8 cellular contexts compared by ENCODE assay signal in the genomic region with DNA sequence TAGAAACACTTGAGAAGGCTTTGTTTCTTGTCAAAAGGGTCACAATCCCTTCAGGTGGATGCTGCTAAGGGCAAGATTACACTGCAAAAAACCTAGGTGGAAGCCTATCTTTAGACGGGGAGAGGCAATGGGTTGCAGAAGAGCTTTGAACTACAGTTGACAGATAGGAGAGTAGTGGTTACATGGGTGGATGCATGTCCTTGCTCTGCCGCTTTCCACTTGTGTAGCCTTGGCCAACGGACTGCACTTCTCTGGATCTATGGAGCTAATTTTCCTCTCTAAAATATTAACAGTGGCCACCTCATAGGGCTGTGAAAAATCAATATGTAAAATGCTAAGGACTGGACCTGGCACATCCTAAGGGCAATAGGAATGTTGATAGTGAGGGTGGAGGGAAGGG. TPM values are rescaled to one million over a fixed set of nuclear protein-coding genes. Genes with fewer than 3 reads are reported as not detected.
DNase-seq lines count a peak whose midpoint lies in the region; ATAC-seq and TF ChIP-seq lines count a peak whose summit lies in the region.

No MANE protein-coding gene starts in this region.

- H3K27ac Mint-ChIP-seq in activated CD8-positive, alpha-beta memory T cell treated with anti-CD3 and anti-CD28 coated beads, Interleukin-2, amount 10 ng/mL, durations not matched to agents 7 days and 5 days: peak overlapping the region; percentile 97
- H3K27ac Mint-ChIP-seq in activated naive CD8-positive, alpha-beta T cell treated with anti-CD3 and anti-CD28 coated beads for 36 hours: peak overlapping the region; percentile 99

- H3K4me3 ChIP-seq in left lung: peak overlapping the region; percentile 84 to 94
- H3K4me3 ChIP-seq in thymus (ENCODE audit: low read length): peak overlapping the region; percentile 90

- H3K36me3 Mint-ChIP-seq in activated CD8-positive, alpha-beta memory T cell treated with anti-CD3 and anti-CD28 coated beads, Interleukin-2, amount 10 ng/mL, durations not matched to agents 7 days and 5 days: no peaks in the 10 kb centered on the region
- H3K36me3 Mint-ChIP-seq in activated naive CD8-positive, alpha-beta T cell treated with anti-CD3 and anti-CD28 coated beads for 36 hours: peaks cover 17% of the 10 kb centered on the region

- WGBS in thymus: 81% methylated on average over 3 of the region's 3 CpGs

- no peak overlapping the region for H3K27ac ChIP-seq in left lung
- no peak overlapping the region for H3K27ac ChIP-seq in thymus (ENCODE audit: low read depth)

- H3K4me1 ChIP-seq in left lung (peaks cover 13 to 61% of the 10 kb centered on the region in 2 donors), thymus (ENCODE audit: control insufficient read depth, insufficient read depth, low read length) (peaks cover 10% of the 10 kb centered on the region)

- intact Hi-C loops in left lung (cut with DNase I): no loop called here

- DNase-seq in activated CD8-positive, alpha-beta memory T cell treated with anti-CD3 and anti-CD28 coated beads, Interleukin-2, amount 10 ng/mL, durations not matched to agents 7 days and 5 days: no peak
- DNase-seq in activated CD8-positive, alpha-beta memory T cell treated with anti-CD3 and anti-CD28 coated beads, Interleukin-2, amount 50 U/mL, for 4 hours: no peak
- DNase-seq in activated naive CD8-positive, alpha-beta T cell treated with anti-CD3 and anti-CD28 coated beads for 36 hours: no peak
- DNase-seq in left lung (no peak), GM10248 (ENCODE audit: extremely low spot score) (no peak), NCI-H446 treated with DMSO at 0.1 percent for 48 hours (lab: John Stamatoyannopoulos, UW) (no peak), NCI-H187 treated with DMSO at 0.1 percent for 48 hours (lab: John Stamatoyannopoulos, UW) (no peak)

- CTCF ChIA-PET in activated CD8-positive, alpha-beta memory T cell treated with anti-CD3 and anti-CD28 coated beads, Interleukin-2, amount 10 ng/mL, durations not matched to agents 7 days and 5 days (lab: Charles Lee): interaction anchor here (1.2 to 1.3 kb wide), 3 partner anchors 10 to 194 kb away, joined by 3 read pairs; no protein-coding TSS in a partner anchor
- CTCF ChIA-PET in GM10248 (lab: Yijun Ruan, JAX): no interaction called here

- H3K27me3 ChIP-seq in left lung (no peaks in the 10 kb centered on the region), thymus (ENCODE audit: control insufficient read depth, insufficient read depth) (no peaks in the 10 kb centered on the region)

- POLR2A ChIA-PET in GM10248 (lab: Yijun Ruan, JAX): no interaction called here

- H3K36me3 ChIP-seq in left lung (peaks cover 0 to 5% of the 10 kb centered on the region in 2 donors), thymus (ENCODE audit: control insufficient read depth, insufficient read depth) (peaks cover 13% of the 10 kb centered on the region)

- H3K4me3 Mint-ChIP-seq in activated CD8-positive, alpha-beta memory T cell treated with anti-CD3 and anti-CD28 coated beads, Interleukin-2, amount 10 ng/mL, durations not matched to agents 7 days and 5 days: peak overlapping the region; percentile 97
- peak overlapping the region; percentile 98 for H3K4me3 Mint-ChIP-seq in activated naive CD8-positive, alpha-beta T cell treated with anti-CD3 and anti-CD28 coated beads for 36 hours

- H3K9me3 Mint-ChIP-seq in activated CD8-positive, alpha-beta memory T cell treated with anti-CD3 and anti-CD28 coated beads, Interleukin-2, amount 10 ng/mL, durations not matched to agents 7 days and 5 days (ENCODE audit: low read depth): no peaks in the 10 kb centered on the region
- H3K9me3 Mint-ChIP-seq in activated naive CD8-positive, alpha-beta T cell treated with anti-CD3 and anti-CD28 coated beads for 36 hours: no peaks in the 10 kb centered on the region

- H3K4me1 Mint-ChIP-seq in activated CD8-positive, alpha-beta memory T cell treated with anti-CD3 and anti-CD28 coated beads, Interleukin-2, amount 10 ng/mL, durations not matched to agents 7 days and 5 days: peaks cover 37% of the 10 kb centered on the region
- peaks cover 43% of the 10 kb centered on the region for H3K4me1 Mint-ChIP-seq in activated naive CD8-positive, alpha-beta T cell treated with anti-CD3 and anti-CD28 coated beads for 36 hours

- no peaks in the 10 kb centered on the region for H3K27me3 Mint-ChIP-seq in activated CD8-positive, alpha-beta memory T cell treated with anti-CD3 and anti-CD28 coated beads, Interleukin-2, amount 10 ng/mL, durations not matched to agents 7 days and 5 days
- no peaks in the 10 kb centered on the region for H3K27me3 Mint-ChIP-seq in activated naive CD8-positive, alpha-beta T cell treated with anti-CD3 and anti-CD28 coated beads for 36 hours

- TF ChIP-seq CTCF in left lung (IDR thresholded peaks at IDR 0.05) (no peak), GM10248 (IDR thresholded peaks at IDR 0.05; ENCODE audit: control extremely low read depth, extremely low read depth, low read depth, missing control alignments) (no peak)

- H3K9me3 ChIP-seq in left lung (no peaks in the 10 kb centered on the region), thymus (ENCODE audit: control insufficient read depth) (no peaks in the 10 kb centered on the region)

- no peak for ATAC-seq in activated CD8-positive, alpha-beta memory T cell treated with anti-CD3 and anti-CD28 coated beads, Interleukin-2, amount 10 ng/mL, durations not matched to agents 7 days and 5 days
- ATAC-seq in left lung: no peak

RNA-seq across cellular contexts. Expression of a gene that starts 1.0 kb away (rescaled TPM):
- total RNA-seq in activated CD8-positive, alpha-beta memory T cell treated with anti-CD3 and anti-CD28 coated beads, Interleukin-2, amount 10 ng/mL, durations not matched to agents 7 days and 5 days: 10 to 100 TPM; 18.7 to 20.1 TPM
- 10 to 100 TPM; 21.3 to 28.0 TPM for total RNA-seq in activated naive CD8-positive, alpha-beta T cell treated with anti-CD3 and anti-CD28 coated beads for 36 hours
- total RNA-seq in left lung: 10 to 100 TPM; 12.1 to 17.8 TPM
- polyA plus RNA-seq in thymus: 37.7 TPM

RNA-seq across cellular contexts. Expression of a gene that starts 1.4 kb away (rescaled TPM):
- total RNA-seq in activated CD8-positive, alpha-beta memory T cell treated with anti-CD3 and anti-CD28 coated beads, Interleukin-2, amount 10 ng/mL, durations not matched to agents 7 days and 5 days: 10 to 100 TPM; 24.4 to 36.0 TPM
- total RNA-seq in activated naive CD8-positive, alpha-beta T cell treated with anti-CD3 and anti-CD28 coated beads for 36 hours: 10 to 100 TPM; 43.5 to 44.6 TPM
- total RNA-seq in left lung: 10 to 100 TPM; 10.3 to 17.4 TPM
- 20.3 TPM for polyA plus RNA-seq in thymus

RNA-seq across cellular contexts. Expression of a gene that starts 22.3 kb away (rescaled TPM):
- 1 to 10 TPM; 4.8 to 6.0 TPM for total RNA-seq in activated CD8-positive, alpha-beta memory T cell treated with anti-CD3 and anti-CD28 coated beads, Interleukin-2, amount 10 ng/mL, durations not matched to agents 7 days and 5 days
- total RNA-seq in activated naive CD8-positive, alpha-beta T cell treated with anti-CD3 and anti-CD28 coated beads for 36 hours: 1 to 10 TPM; 4.0 to 4.5 TPM
- total RNA-seq in left lung: 10 to 100 TPM; 10.1 to 14.3 TPM
- 30.8 TPM for polyA plus RNA-seq in thymus

RNA-seq across cellular contexts. Expression of a gene that starts 28.6 kb away (rescaled TPM):
- 1 to 10 TPM; 3.2 TPM for total RNA-seq in activated CD8-positive, alpha-beta memory T cell treated with anti-CD3 and anti-CD28 coated beads, Interleukin-2, amount 10 ng/mL, durations not matched to agents 7 days and 5 days
- total RNA-seq in activated naive CD8-positive, alpha-beta T cell treated with anti-CD3 and anti-CD28 coated beads for 36 hours: under 1 TPM; 0.10 to 0.48 TPM
- 10 to 100 TPM; 21.8 to 41.5 TPM for total RNA-seq in left lung
- 4.1 TPM for polyA plus RNA-seq in thymus

RNA-seq across cellular contexts. Expression of a gene that starts 34.7 kb away (rescaled TPM):
- 1 to 10 TPM; 8.2 to 9.3 TPM for total RNA-seq in activated CD8-positive, alpha-beta memory T cell treated with anti-CD3 and anti-CD28 coated beads, Interleukin-2, amount 10 ng/mL, durations not matched to agents 7 days and 5 days
- total RNA-seq in activated naive CD8-positive, alpha-beta T cell treated with anti-CD3 and anti-CD28 coated beads for 36 hours: 1 to 10 TPM; 6.4 to 8.1 TPM
- 1 to 10 TPM; 7.8 to 8.8 TPM for total RNA-seq in left lung
- polyA plus RNA-seq in thymus: 9.0 TPM
